2 cellular contexts compared by ENCODE assay signal in the genomic region with DNA sequence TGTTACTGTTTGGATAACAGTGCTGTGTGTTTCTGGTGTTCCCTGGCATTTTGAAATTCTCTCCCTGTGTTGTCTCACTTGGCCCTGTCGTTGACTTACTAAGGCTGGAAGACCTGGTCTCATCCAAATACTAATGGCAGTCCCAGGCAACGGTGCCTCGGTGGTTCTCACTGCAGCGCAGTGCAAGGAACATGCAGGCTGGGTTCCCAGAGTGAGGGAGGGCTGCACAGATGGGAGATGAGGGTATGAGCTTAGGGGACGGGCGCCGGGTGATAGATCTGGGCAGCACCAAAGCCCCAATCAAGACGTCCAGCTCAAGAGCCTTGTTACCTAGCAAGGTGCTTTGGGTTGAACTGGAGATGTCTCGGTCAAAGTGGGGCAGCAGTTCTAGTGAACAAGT.
TF ChIP-seq lines count a peak whose summit lies in the region.

No MANE protein-coding gene starts in this region.

TF ChIP-seq in IMR-90, 13 proteins besides CTCF, POLR2A, EP300 and RAD21:
- no peak for TF ChIP-seq MAFK (IDR thresholded peaks at IDR 0.05; ENCODE audit: low read depth, low read length)
TF ChIP-seq in IMR-90: peak in this region for 0.

TF ChIP-seq in H1, 55 proteins besides CTCF, POLR2A, EP300 and RAD21:
- TF ChIP-seq HDAC2 (IDR thresholded peaks at IDR 0.05; ENCODE audit: borderline replicate concordance in 1 of 2, low read depth in 2 of 2, low read length in 2 of 2) (no peak), NANOG (IDR thresholded peaks at IDR 0.05; ENCODE audit: insufficient read depth, low read depth, low read length, poor library complexity, severe bottlenecking) (no peak), KDM4A (IDR thresholded peaks at IDR 0.05; ENCODE audit: low read depth, low read length, severe bottlenecking) (no peak), CBX5 (IDR thresholded peaks at IDR 0.05; ENCODE audit: low read depth, low read length) (no peak), RNF2 (IDR thresholded peaks at IDR 0.05; ENCODE audit: borderline replicate concordance, low read depth, low read length, missing control alignments, poor library complexity, severe bottlenecking) (no peak), MAFK (IDR thresholded peaks at IDR 0.05; ENCODE audit: low read depth, low read length) (no peak), KDM1A (IDR thresholded peaks at IDR 0.05; ENCODE audit: borderline replicate concordance, low read length) (no peak), TAF7 (optimal IDR thresholded peaks at IDR 0.05; ENCODE audit: borderline replicate concordance, low read depth, low read length) (no peak), CEBPB (IDR thresholded peaks at IDR 0.05; ENCODE audit: low read depth, low read length) (no peak), TEAD4 (IDR thresholded peaks at IDR 0.05; ENCODE audit: low read depth, low read length) (no peak), EGR1 (IDR thresholded peaks at IDR 0.05; ENCODE audit: borderline replicate concordance, low read depth, low read length) (no peak), YY1 (IDR thresholded peaks at IDR 0.05; ENCODE audit: low read depth, low read length) (no peak), KDM5A (IDR thresholded peaks at IDR 0.05; ENCODE audit: low read length) (no peak), SIRT6 (IDR thresholded peaks at IDR 0.05; ENCODE audit: low read length) (no peak)
- TF ChIP-seq, protein P1, sequence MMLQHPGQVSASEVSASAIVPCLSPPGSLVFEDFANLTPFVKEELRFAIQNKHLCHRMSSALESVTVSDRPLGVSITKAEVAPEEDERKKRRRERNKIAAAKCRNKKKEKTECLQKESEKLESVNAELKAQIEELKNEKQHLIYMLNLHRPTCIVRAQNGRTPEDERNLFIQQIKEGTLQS (IDR thresholded peaks at IDR 0.05; ENCODE audit: insufficient read depth, low read depth, low read length): no peak
